In genomic region chr18:48317781-48318381, GRCh38 we compare ENCODE assay signal across 14 cellular contexts.
DNase-seq lines count a peak whose midpoint lies in the region; ATAC-seq and TF ChIP-seq lines count a peak whose summit lies in the region.
"Had no signal": no experiment of that assay in that cellular context is flagged by ENCODE, and none has a peak within 500 bp of the region (broad histone marks: within the 10 kb centered on the region; RNA-seq: fewer than 3 reads in every experiment).

No MANE protein-coding gene starts in this region.

- no peaks in the 10 kb centered on the region for H3K27me3 ChIP-seq in Loucy (ENCODE audit: insufficient read depth, low read length, poor library complexity, severe bottlenecking)

- no peaks in the 10 kb centered on the region for H3K36me3 ChIP-seq in Loucy (ENCODE audit: insufficient read depth, low read length)

- no peaks in the 10 kb centered on the region for H3K9me3 Mint-ChIP-seq in endothelial cell (ENCODE audit: unreplicated experiment)
- H3K9me3 Mint-ChIP-seq: activated CD4-positive, alpha-beta memory T cell treated with anti-CD3 and anti-CD28 coated beads for 36 hours; activated T-helper 17 cell treated with anti-CD3 and anti-CD28 coated beads, Interleukin-2, amount 50 U/mL, for 72 hours had no signal

- no peak overlapping the region for H3K4me2 ChIP-seq in Loucy (ENCODE audit: low read depth, low read length, poor library complexity, severe bottlenecking)

- H3K27me3 Mint-ChIP-seq in endothelial cell (ENCODE audit: unreplicated experiment) = no peaks in the 10 kb centered on the region
- peaks cover 51% of the 10 kb centered on the region for H3K27me3 Mint-ChIP-seq in T-helper 17 cell

- intact Hi-C loops in posterior vena cava (cut with DNase I) = no loop called here

- no peak for ATAC-seq in T-helper 17 cell
- ATAC-seq: activated T-helper 17 cell treated with anti-CD3 and anti-CD28 coated beads, Interleukin-2, amount 50 U/mL, for 72 hours; stimulated activated naive B cell treated with anti-CD40 and anti-IgM and Interleukin-4, amounts not matched to agents 10 μg/mL and 1 μg/mL and 100 μg/mL, for 72 hours had no signal

- no peak for DNase-seq in GM10266 (ENCODE audit: extremely low spot score)
- no peak for DNase-seq in endothelial cell (ENCODE audit: low spot score)
- DNase-seq in posterior vena cava (ENCODE audit: low spot score) = peak; percentile 67
- DNase-seq in NCI-H1436 (lab: John Stamatoyannopoulos, UW) = no peak
- DNase-seq in GOT3 (lab: John Stamatoyannopoulos, UW) = no peak
- DNase-seq in T-helper 17 cell = no peak
- DNase-seq: activated CD4-positive, alpha-beta memory T cell treated with anti-CD3 and anti-CD28 coated beads for 36 hours; amniotic stem cell; HCEC 1CT; hippocampal formation; NCI-H524; stimulated activated naive B cell treated with anti-CD40 and anti-IgM and Interleukin-4, amounts not matched to agents 10 μg/mL and 1 μg/mL and 100 μg/mL, for 72 hours had no signal

- H3K4me3 Mint-ChIP-seq in endothelial cell (ENCODE audit: unreplicated experiment) = no peak overlapping the region
- H3K4me3 Mint-ChIP-seq in T-helper 17 cell = no peak overlapping the region
- H3K4me3 Mint-ChIP-seq: activated CD4-positive, alpha-beta memory T cell treated with anti-CD3 and anti-CD28 coated beads for 36 hours; activated T-helper 17 cell treated with anti-CD3 and anti-CD28 coated beads, Interleukin-2, amount 50 U/mL, for 72 hours; stimulated activated naive B cell treated with anti-CD40 and anti-IgM and Interleukin-4, amounts not matched to agents 10 μg/mL and 1 μg/mL and 100 μg/mL, for 72 hours had no signal

- H4K20me1 ChIP-seq in Loucy (ENCODE audit: insufficient read depth, low read length, poor library complexity, severe bottlenecking) = no peaks in the 10 kb centered on the region

- peaks cover 5% of the 10 kb centered on the region; the same call in 1 of the 2 replicates for H3F3A ChIP-seq in Loucy (ENCODE audit: low read depth)

- H3K9me3 ChIP-seq in Loucy (ENCODE audit: insufficient read depth, low read depth, low read length) (no peaks in the 10 kb centered on the region), T-helper 17 cell (ENCODE audit: control insufficient read depth, low read length, poor library complexity, severe bottlenecking) (no peaks in the 10 kb centered on the region)

- H3K79me2 ChIP-seq in Loucy (ENCODE audit: insufficient read depth, low read length) = no peaks in the 10 kb centered on the region

- H3K27ac Mint-ChIP-seq in endothelial cell (ENCODE audit: unreplicated experiment) (no peak overlapping the region), T-helper 17 cell (no peak overlapping the region)
- H3K27ac Mint-ChIP-seq: activated CD4-positive, alpha-beta memory T cell treated with anti-CD3 and anti-CD28 coated beads for 36 hours; activated T-helper 17 cell treated with anti-CD3 and anti-CD28 coated beads, Interleukin-2, amount 50 U/mL, for 72 hours; stimulated activated naive B cell treated with anti-CD40 and anti-IgM and Interleukin-4, amounts not matched to agents 10 μg/mL and 1 μg/mL and 100 μg/mL, for 72 hours had no signal

- H3K9ac ChIP-seq in Loucy (ENCODE audit: low read depth, low read length, poor library complexity, severe bottlenecking) = no peak overlapping the region

- H3K36me3 Mint-ChIP-seq in endothelial cell (ENCODE audit: low read depth, unreplicated experiment) = no peaks in the 10 kb centered on the region
- H3K36me3 Mint-ChIP-seq in T-helper 17 cell (ENCODE audit: low read depth) = no peaks in the 10 kb centered on the region
- H3K36me3 Mint-ChIP-seq: activated CD4-positive, alpha-beta memory T cell treated with anti-CD3 and anti-CD28 coated beads for 36 hours; stimulated activated naive B cell treated with anti-CD40 and anti-IgM and Interleukin-4, amounts not matched to agents 10 μg/mL and 1 μg/mL and 100 μg/mL, for 72 hours had no signal

- H3K4me1 ChIP-seq in Loucy (ENCODE audit: insufficient read depth, low read length, poor library complexity, severe bottlenecking) = peaks cover 22% of the 10 kb centered on the region

- H3K4me1 Mint-ChIP-seq in endothelial cell (ENCODE audit: unreplicated experiment) (peaks cover 11% of the 10 kb centered on the region), T-helper 17 cell (no peaks in the 10 kb centered on the region)
- H3K4me1 Mint-ChIP-seq: activated T-helper 17 cell treated with anti-CD3 and anti-CD28 coated beads, Interleukin-2, amount 50 U/mL, for 72 hours; stimulated activated naive B cell treated with anti-CD40 and anti-IgM and Interleukin-4, amounts not matched to agents 10 μg/mL and 1 μg/mL and 100 μg/mL, for 72 hours had no signal

- H3K9me2 ChIP-seq in Loucy (replicated peaks; ENCODE audit: low read depth, low read length) = no peaks in the 10 kb centered on the region

- TF ChIP-seq CTCF in GM10266 (IDR thresholded peaks at IDR 0.05; ENCODE audit: control insufficient read depth, insufficient read depth, low read depth, missing control alignments) (peak; percentile 0), Loucy (conservative IDR thresholded peaks at IDR 0.05; ENCODE audit: low read length) (peak; percentile 66), endothelial cell (IDR thresholded peaks at IDR 0.05; ENCODE audit: unreplicated experiment) (peak; percentile 52)

- H3K4me3 ChIP-seq in Loucy (ENCODE audit: low read length, poor library complexity, severe bottlenecking) = no peak overlapping the region

- no peak overlapping the region for H2AFZ ChIP-seq in Loucy (ENCODE audit: low read length)

Comparison
In these comparisons a context has a peak if more than half of its experiments do, and no peak if none do; other contexts are left out.
1. CTCF ChIP-seq: peak in every context shown above with its lines; median percentile 66 in Loucy; 52 in endothelial cell; 0 in GM10266.